ENCODE assay signal across 1 cellular context in genomic region chr1:38088366-38088765, GRCh38.
TF ChIP-seq lines count a peak whose summit lies in the region.

No MANE protein-coding gene starts in this region.

TF ChIP-seq in WTC11, 78 proteins besides CTCF, POLR2A, EP300 and RAD21 (continued from another document):
- TF ChIP-seq ZNF532 (CRISPR knock-in tag; IDR thresholded peaks at IDR 0.05; ENCODE audit: borderline replicate concordance) = no peak
TF ChIP-seq in WTC11: peak in this region for 0.
